Comparison of ENCODE assay signal across 2 cellular contexts in the genomic region with DNA sequence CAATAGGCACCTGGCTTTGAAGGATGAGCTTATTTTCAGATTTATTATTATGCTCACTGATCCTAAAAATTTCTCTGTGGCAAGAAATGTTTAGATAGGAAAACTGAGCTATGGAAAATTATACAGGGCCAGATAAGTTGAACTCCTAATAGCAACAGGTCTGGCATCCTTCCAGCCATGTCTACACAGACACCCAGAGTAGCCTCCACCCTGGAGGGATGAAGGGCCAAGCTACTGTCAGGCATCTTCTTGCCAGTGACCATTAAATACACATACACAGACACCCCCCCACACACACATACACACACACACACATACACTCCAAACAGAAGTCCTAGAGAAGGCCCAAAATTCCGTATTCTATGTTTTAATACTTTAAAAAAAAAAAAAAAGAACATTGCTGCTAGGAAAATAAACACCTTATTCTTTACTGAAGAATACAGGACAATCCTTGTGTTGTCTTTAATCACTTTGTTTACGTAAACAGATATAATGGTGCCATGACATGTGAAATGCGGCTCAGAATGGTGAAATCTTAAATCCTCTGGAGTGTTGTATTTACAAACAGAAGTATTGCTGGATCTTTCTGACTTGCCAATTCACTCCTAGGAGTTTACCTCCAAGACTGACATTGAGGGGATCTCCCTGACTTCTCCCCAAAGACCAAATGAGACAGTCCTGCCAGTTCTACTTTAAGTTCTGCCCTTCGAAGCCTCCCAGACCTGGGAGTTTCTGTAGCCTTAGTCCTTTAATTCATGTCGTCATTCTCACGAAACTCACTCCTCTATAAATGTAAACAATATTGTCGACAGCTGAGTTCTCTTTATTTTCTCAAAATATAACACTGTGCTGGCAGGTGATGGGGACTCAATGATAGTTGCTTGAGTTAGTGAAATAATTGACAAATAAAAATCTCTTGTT.
TF ChIP-seq lines count a peak whose summit lies in the region.

No MANE protein-coding gene starts in this region.

TF ChIP-seq in SK-N-SH, 30 proteins besides CTCF, POLR2A, EP300 and RAD21 (continued from another document):
- TF ChIP-seq, protein P1, sequence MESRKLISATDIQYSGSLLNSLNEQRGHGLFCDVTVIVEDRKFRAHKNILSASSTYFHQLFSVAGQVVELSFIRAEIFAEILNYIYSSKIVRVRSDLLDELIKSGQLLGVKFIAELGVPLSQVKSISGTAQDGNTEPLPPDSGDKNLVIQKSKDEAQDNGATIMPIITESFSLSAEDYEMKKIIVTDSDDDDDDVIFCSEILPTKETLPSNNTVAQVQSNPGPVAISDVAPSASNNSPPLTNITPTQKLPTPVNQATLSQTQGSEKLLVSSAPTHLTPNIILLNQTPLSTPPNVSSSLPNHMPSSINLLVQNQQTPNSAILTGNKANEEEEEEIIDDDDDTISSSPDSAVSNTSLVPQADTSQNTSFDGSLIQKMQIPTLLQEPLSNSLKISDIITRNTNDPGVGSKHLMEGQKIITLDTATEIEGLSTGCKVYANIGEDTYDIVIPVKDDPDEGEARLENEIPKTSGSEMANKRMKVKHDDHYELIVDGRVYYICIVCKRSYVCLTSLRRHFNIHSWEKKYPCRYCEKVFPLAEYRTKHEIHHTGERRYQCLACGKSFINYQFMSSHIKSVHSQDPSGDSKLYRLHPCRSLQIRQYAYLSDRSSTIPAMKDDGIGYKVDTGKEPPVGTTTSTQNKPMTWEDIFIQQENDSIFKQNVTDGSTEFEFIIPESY (IDR thresholded peaks at IDR 0.05; ENCODE audit: borderline replicate concordance, low read depth): no peak
- TF ChIP-seq, protein P2, sequence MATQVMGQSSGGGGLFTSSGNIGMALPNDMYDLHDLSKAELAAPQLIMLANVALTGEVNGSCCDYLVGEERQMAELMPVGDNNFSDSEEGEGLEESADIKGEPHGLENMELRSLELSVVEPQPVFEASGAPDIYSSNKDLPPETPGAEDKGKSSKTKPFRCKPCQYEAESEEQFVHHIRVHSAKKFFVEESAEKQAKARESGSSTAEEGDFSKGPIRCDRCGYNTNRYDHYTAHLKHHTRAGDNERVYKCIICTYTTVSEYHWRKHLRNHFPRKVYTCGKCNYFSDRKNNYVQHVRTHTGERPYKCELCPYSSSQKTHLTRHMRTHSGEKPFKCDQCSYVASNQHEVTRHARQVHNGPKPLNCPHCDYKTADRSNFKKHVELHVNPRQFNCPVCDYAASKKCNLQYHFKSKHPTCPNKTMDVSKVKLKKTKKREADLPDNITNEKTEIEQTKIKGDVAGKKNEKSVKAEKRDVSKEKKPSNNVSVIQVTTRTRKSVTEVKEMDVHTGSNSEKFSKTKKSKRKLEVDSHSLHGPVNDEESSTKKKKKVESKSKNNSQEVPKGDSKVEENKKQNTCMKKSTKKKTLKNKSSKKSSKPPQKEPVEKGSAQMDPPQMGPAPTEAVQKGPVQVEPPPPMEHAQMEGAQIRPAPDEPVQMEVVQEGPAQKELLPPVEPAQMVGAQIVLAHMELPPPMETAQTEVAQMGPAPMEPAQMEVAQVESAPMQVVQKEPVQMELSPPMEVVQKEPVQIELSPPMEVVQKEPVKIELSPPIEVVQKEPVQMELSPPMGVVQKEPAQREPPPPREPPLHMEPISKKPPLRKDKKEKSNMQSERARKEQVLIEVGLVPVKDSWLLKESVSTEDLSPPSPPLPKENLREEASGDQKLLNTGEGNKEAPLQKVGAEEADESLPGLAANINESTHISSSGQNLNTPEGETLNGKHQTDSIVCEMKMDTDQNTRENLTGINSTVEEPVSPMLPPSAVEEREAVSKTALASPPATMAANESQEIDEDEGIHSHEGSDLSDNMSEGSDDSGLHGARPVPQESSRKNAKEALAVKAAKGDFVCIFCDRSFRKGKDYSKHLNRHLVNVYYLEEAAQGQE (IDR thresholded peaks at IDR 0.05; ENCODE audit: low read depth, low read length): no peak
- TF ChIP-seq TAF1 (IDR thresholded peaks at IDR 0.05; ENCODE audit: borderline replicate concordance, low read depth, low read length) (no peak), CHD2 (IDR thresholded peaks at IDR 0.05; ENCODE audit: low read length, partially characterized antibody) (no peak), ELF1 (IDR thresholded peaks at IDR 0.05) (no peak), TEAD4 (IDR thresholded peaks at IDR 0.05; ENCODE audit: borderline replicate concordance, insufficient read depth) (no peak), SIN3A (IDR thresholded peaks at IDR 0.05; ENCODE audit: borderline replicate concordance, low read depth, low read length) (no peak), GABPA (IDR thresholded peaks at IDR 0.05; ENCODE audit: low read depth) (no peak), JUND (IDR thresholded peaks at IDR 0.05) (no peak), FOSL2 (IDR thresholded peaks at IDR 0.05; ENCODE audit: borderline replicate concordance, low read depth) (no peak)
- TF ChIP-seq, protein P3, sequence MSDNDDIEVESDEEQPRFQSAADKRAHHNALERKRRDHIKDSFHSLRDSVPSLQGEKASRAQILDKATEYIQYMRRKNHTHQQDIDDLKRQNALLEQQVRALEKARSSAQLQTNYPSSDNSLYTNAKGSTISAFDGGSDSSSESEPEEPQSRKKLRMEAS (IDR thresholded peaks at IDR 0.05; ENCODE audit: low read depth): no peak
- TF ChIP-seq, protein P4, sequence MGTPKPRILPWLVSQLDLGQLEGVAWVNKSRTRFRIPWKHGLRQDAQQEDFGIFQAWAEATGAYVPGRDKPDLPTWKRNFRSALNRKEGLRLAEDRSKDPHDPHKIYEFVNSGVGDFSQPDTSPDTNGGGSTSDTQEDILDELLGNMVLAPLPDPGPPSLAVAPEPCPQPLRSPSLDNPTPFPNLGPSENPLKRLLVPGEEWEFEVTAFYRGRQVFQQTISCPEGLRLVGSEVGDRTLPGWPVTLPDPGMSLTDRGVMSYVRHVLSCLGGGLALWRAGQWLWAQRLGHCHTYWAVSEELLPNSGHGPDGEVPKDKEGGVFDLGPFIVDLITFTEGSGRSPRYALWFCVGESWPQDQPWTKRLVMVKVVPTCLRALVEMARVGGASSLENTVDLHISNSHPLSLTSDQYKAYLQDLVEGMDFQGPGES (IDR thresholded peaks at IDR 0.05; ENCODE audit: low read depth, low read length): no peak

TF ChIP-seq in SK-N-SH treated with all-trans-retinoic acid at 6 μM for 48 hours, 23 proteins besides CTCF, POLR2A, EP300 and RAD21 (continued from another document):
- TF ChIP-seq, protein P5, sequence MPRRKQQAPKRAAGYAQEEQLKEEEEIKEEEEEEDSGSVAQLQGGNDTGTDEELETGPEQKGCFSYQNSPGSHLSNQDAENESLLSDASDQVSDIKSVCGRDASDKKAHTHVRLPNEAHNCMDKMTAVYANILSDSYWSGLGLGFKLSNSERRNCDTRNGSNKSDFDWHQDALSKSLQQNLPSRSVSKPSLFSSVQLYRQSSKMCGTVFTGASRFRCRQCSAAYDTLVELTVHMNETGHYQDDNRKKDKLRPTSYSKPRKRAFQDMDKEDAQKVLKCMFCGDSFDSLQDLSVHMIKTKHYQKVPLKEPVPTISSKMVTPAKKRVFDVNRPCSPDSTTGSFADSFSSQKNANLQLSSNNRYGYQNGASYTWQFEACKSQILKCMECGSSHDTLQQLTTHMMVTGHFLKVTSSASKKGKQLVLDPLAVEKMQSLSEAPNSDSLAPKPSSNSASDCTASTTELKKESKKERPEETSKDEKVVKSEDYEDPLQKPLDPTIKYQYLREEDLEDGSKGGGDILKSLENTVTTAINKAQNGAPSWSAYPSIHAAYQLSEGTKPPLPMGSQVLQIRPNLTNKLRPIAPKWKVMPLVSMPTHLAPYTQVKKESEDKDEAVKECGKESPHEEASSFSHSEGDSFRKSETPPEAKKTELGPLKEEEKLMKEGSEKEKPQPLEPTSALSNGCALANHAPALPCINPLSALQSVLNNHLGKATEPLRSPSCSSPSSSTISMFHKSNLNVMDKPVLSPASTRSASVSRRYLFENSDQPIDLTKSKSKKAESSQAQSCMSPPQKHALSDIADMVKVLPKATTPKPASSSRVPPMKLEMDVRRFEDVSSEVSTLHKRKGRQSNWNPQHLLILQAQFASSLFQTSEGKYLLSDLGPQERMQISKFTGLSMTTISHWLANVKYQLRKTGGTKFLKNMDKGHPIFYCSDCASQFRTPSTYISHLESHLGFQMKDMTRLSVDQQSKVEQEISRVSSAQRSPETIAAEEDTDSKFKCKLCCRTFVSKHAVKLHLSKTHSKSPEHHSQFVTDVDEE (CRISPR knock-in tag; IDR thresholded peaks at IDR 0.05): no peak
- TF ChIP-seq, protein P6, sequence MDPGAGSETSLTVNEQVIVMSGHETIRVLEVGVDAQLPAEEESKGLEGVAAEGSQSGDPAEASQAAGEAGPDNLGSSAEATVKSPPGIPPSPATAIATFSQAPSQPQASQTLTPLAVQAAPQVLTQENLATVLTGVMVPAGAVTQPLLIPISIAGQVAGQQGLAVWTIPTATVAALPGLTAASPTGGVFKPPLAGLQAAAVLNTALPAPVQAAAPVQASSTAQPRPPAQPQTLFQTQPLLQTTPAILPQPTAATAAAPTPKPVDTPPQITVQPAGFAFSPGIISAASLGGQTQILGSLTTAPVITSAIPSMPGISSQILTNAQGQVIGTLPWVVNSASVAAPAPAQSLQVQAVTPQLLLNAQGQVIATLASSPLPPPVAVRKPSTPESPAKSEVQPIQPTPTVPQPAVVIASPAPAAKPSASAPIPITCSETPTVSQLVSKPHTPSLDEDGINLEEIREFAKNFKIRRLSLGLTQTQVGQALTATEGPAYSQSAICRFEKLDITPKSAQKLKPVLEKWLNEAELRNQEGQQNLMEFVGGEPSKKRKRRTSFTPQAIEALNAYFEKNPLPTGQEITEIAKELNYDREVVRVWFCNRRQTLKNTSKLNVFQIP (CRISPR knock-in tag; IDR thresholded peaks at IDR 0.05; ENCODE audit: borderline replicate concordance, low read depth): no peak
- TF ChIP-seq, protein P7, sequence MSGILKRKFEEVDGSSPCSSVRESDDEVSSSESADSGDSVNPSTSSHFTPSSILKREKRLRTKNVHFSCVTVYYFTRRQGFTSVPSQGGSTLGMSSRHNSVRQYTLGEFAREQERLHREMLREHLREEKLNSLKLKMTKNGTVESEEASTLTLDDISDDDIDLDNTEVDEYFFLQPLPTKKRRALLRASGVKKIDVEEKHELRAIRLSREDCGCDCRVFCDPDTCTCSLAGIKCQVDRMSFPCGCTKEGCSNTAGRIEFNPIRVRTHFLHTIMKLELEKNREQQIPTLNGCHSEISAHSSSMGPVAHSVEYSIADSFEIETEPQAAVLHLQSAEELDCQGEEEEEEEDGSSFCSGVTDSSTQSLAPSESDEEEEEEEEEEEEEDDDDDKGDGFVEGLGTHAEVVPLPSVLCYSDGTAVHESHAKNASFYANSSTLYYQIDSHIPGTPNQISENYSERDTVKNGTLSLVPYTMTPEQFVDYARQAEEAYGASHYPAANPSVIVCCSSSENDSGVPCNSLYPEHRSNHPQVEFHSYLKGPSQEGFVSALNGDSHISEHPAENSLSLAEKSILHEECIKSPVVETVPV (CRISPR knock-in tag; IDR thresholded peaks at IDR 0.05): no peak
- TF ChIP-seq ZC3H10 (CRISPR knock-in tag; IDR thresholded peaks at IDR 0.05) (no peak), CSDC2 (CRISPR knock-in tag; IDR thresholded peaks at IDR 0.05) (no peak), OSR1 (CRISPR knock-in tag; IDR thresholded peaks at IDR 0.05) (no peak), TCF4 (CRISPR knock-in tag; IDR thresholded peaks at IDR 0.05; ENCODE audit: borderline replicate concordance) (no peak), GLIS3 (CRISPR knock-in tag; IDR thresholded peaks at IDR 0.05) (no peak), ZNF565 (CRISPR knock-in tag; conservative IDR thresholded peaks at IDR 0.05; ENCODE audit: low read depth) (no peak), TOX (CRISPR knock-in tag; IDR thresholded peaks at IDR 0.05; ENCODE audit: borderline replicate concordance) (no peak), ZNF8 (CRISPR knock-in tag; IDR thresholded peaks at IDR 0.05) (no peak), SNAI2 (CRISPR knock-in tag; IDR thresholded peaks at IDR 0.05) (no peak), ESRRG (CRISPR knock-in tag; IDR thresholded peaks at IDR 0.05) (no peak), ARNTL (CRISPR knock-in tag; IDR thresholded peaks at IDR 0.05; ENCODE audit: borderline replicate concordance, low read depth) (no peak), ZNF70 (CRISPR knock-in tag; IDR thresholded peaks at IDR 0.05) (no peak)
TF ChIP-seq in SK-N-SH treated with all-trans-retinoic acid at 6 μM for 48 hours: peak in this region for 0.
